In genomic region chr1:33349778-33350610, GRCh38 we compare ENCODE assay signal across 8 cellular contexts. TPM values are rescaled to one million over a fixed set of nuclear protein-coding genes. Genes with fewer than 3 reads are reported as not detected.
DNase-seq lines count a peak whose midpoint lies in the region; ATAC-seq and TF ChIP-seq lines count a peak whose summit lies in the region.

No MANE protein-coding gene starts in this region.

- H3K9me3 ChIP-seq in upper lobe of left lung: no peaks in the 10 kb centered on the region

- H3K4me3 ChIP-seq in GM12875 (ENCODE audit: low read depth, low read length) (peak overlapping the region; percentile 83), upper lobe of left lung (peak overlapping the region; percentile 25 to 89 (median 74))

- peaks cover 0 to 13% (median 2%) of the 10 kb centered on the region in 4 donors for H3K36me3 ChIP-seq in upper lobe of left lung

- H3K27ac ChIP-seq in adipose tissue (ENCODE audit: low read depth, low read length) (peak overlapping the region; percentile 97), upper lobe of left lung (peak overlapping the region; percentile 91 to 99 (median 98))

- peak in 3 of 4 donors; percentile 51 to 86 (median 52) for TF ChIP-seq POLR2A in upper lobe of left lung (IDR thresholded peaks at IDR 0.05)

- no peak for TF ChIP-seq CTCF in GM12875 (IDR thresholded peaks at IDR 0.05; ENCODE audit: borderline replicate concordance, insufficient read depth, low read depth, low read length)
- TF ChIP-seq CTCF in upper lobe of left lung (IDR thresholded peaks at IDR 0.05): peak in 1 of 6 experiments; percentile 16

- no peaks in the 10 kb centered on the region for H3K27me3 ChIP-seq in upper lobe of left lung

- intact Hi-C loops in left cardiac atrium (cut with DNase I) (no loop called here), posterior vena cava (cut with DNase I) (no loop called here)

- peaks cover 24 to 46% (median 41%) of the 10 kb centered on the region in 4 donors for H3K4me1 ChIP-seq in upper lobe of left lung

- 1% methylated on average over 77 to 94 of the region's 104 CpGs for WGBS in adipose tissue, 3 donors
- 1% methylated on average over 15 to 40 of the region's 104 CpGs for WGBS in upper lobe of left lung, 2 donors

- ATAC-seq in HG02610 (IDR thresholded peaks at IDR 0.05; ENCODE audit: unreplicated experiment): peak; percentile 79
- ATAC-seq in left cardiac atrium: peak; percentile 89 to 93
- peak; percentile 95 to 96 for ATAC-seq in upper lobe of left lung (ENCODE audit: low FRiP score in 2 of 2)

- peak; percentile 88 for DNase-seq in NCI-H1092 (lab: John Stamatoyannopoulos, UW)
- peak; percentile 67 for DNase-seq in T follicular helper cell (ENCODE audit: low read depth)
- DNase-seq in left cardiac atrium: peak; percentile 94
- peak; percentile 97 for DNase-seq in posterior vena cava (ENCODE audit: low spot score)
- DNase-seq in upper lobe of left lung: peak; percentile 93 to 97

- no peak for TF ChIP-seq EP300 in upper lobe of left lung (IDR thresholded peaks at IDR 0.05)

RNA-seq across cellular contexts. Expression of gene A3GALT2, which starts 29.1 kb away (rescaled TPM):
- polyA plus RNA-seq in adipose tissue: under 1 TPM in 1 of 3 donors, not detected in 2; 0.25 TPM
- total RNA-seq in left cardiac atrium (under 1 TPM in 1 of 2 donors, not detected in 1; 0.24 TPM), posterior vena cava (under 1 TPM in 1 of 2 donors, not detected in 1; 0.24 TPM), upper lobe of left lung (under 1 TPM in 2 of 6 donors, not detected in 4; 0.79 to 0.91 TPM)

Comparison
In these comparisons a context has a peak if more than half of its experiments do, and no peak if none do; other contexts are left out.
1. Peak in every context shown above with its lines: DNase-seq, ATAC-seq, H3K4me3 ChIP-seq and H3K27ac ChIP-seq.